ENCODE assay signal across 8 cellular contexts in genomic region chr19:54439174-54439851, GRCh38. TPM values are rescaled to one million over a fixed set of nuclear protein-coding genes. Genes with fewer than 3 reads are reported as not detected.
DNase-seq lines count a peak whose midpoint lies in the region; ATAC-seq, FAIRE-seq and TF ChIP-seq lines count a peak whose summit lies in the region.

No MANE protein-coding gene starts in this region.

- peak; percentile 35; the same call in 1 of the 2 replicates for TF ChIP-seq RAD21 in GM12878 (IDR thresholded peaks at IDR 0.05; ENCODE audit: insufficient read depth, low read depth, low read length)

- RAD21 ChIA-PET in GM12878 (lab: Charles Lee; ENCODE audit: unreplicated experiment) = no interaction called here

- H3K4me1 ChIP-seq in GM12878 (ENCODE audit: control insufficient read depth, insufficient read depth, low read length) = no peaks in the 10 kb centered on the region

- no peak overlapping the region for H3K4me2 ChIP-seq in GM12878 (ENCODE audit: control insufficient read depth, insufficient read depth)

- DNase-seq in NCI-H2171 treated with DMSO at 0.1 percent for 48 hours (lab: John Stamatoyannopoulos, UW) (peak; percentile 42), GM12878 (ENCODE audit: low read depth, low spot score) (no peak), left lobe of liver (ENCODE audit: low spot score) (no peak), HCEC 1CT (no peak)
- DNase-seq in stimulated activated naive CD4-positive, alpha-beta T cell treated with Interleukin-2 at 50 U/mL for 16 hours (lab: John Stamatoyannopoulos, UW) = no peak
- no peak for DNase-seq in central memory CD4-positive, alpha-beta T cell

- POLR2A ChIA-PET in GM12878 (lab: Charles Lee) = interaction anchor here (0.6 to 0.7 kb wide), 2 partner anchors 10 to 46 kb away, joined by 3 to 5 read pairs; partner anchors contain the start of gene LENG8

- no peak overlapping the region for H2AFZ ChIP-seq in GM12878 (ENCODE audit: control insufficient read depth, low read depth, low read length)

- BruUV-seq in GM12878 (replicated peaks; lab: Mats Ljungman, UMichigan) = no TSS peak

- no peak for TF ChIP-seq POLR2A in GM12878 (IDR thresholded peaks at IDR 0.05; ENCODE audit: low read depth, low read length)

- intact Hi-C loops in GM12878 (cut with micrococcal nuclease; ENCODE audit: unreplicated experiment) = no loop called here

- peak; percentile 31 to 37 (median 35); a peak in 4 of 6 replicates for TF ChIP-seq CTCF in GM12878 (IDR thresholded peaks at IDR 0.05 in 2 of 3, conservative IDR thresholded peaks at IDR 0.05 in 1 of 3; ENCODE audit: control insufficient read depth in 2 of 3, extremely low read depth in 1 of 3, insufficient read depth in 1 of 3, low read depth in 3 of 3, low read length in 3 of 3)

- H3K27me3 ChIP-seq in GM12878 (replicated peaks in 1 of 2; ENCODE audit: control insufficient read depth in 2 of 2, insufficient read depth in 2 of 2, low read length in 1 of 2) = no peaks in the 10 kb centered on the region

- peak; percentile 70 for FAIRE-seq in G401.6 (lab: Jason Lieb, UNC)
- FAIRE-seq in GM12878 (lab: Jason Lieb, UNC) = no peak

- TF ChIP-seq EP300 in GM12878 (IDR thresholded peaks at IDR 0.05; ENCODE audit: borderline replicate concordance in 1 of 2, control insufficient read depth in 1 of 2, low read depth in 2 of 2, low read length in 2 of 2) = no peak

- CTCF ChIA-PET in GM12878 (lab: Yijun Ruan, JAX) = interaction anchor here (0.6 to 1.6 kb wide), 3 partner anchors 9 to 74 kb away, joined by 3 to 9 read pairs (median 4); partner anchors contain the start of genes LAIR1 and LENG8

- in situ Hi-C loops in GM12878 (cut with MboI) = no loop called here

- no peaks in the 10 kb centered on the region for H3K9me3 ChIP-seq in GM12878 (replicated peaks; ENCODE audit: control insufficient read depth, insufficient read depth, low read length)

- H4K20me1 ChIP-seq in GM12878 (ENCODE audit: control insufficient read depth, insufficient read depth) = no peaks in the 10 kb centered on the region

- H3K9ac ChIP-seq in GM12878 (ENCODE audit: control insufficient read depth, insufficient read depth, low read length) = no peak overlapping the region

- H3K79me2 ChIP-seq in GM12878 (ENCODE audit: control insufficient read depth, insufficient read depth, low read length) = no peaks in the 10 kb centered on the region

- WGBS in GM12878 (ENCODE audit: insufficient coverage, insufficient replicate concordance, low lambda C conversion rate, missing lambda C conversion rate) = 84% methylated on average over 15 of the region's 15 CpGs

- ATAC-seq in GM12878 (peak; percentile 73), left lobe of liver (peak; percentile 54), HG03460 (IDR thresholded peaks at IDR 0.05; ENCODE audit: unreplicated experiment) (no peak)

- H3K27ac ChIP-seq in GM12878 (ENCODE audit: control insufficient read depth, insufficient read depth) = no peak overlapping the region

- H3K36me3 ChIP-seq in GM12878 (ENCODE audit: control insufficient read depth in 2 of 2, insufficient read depth in 2 of 2, low read length in 1 of 2) = no peaks in the 10 kb centered on the region; a peak in 2 of 4 replicates

- H3K4me3 ChIP-seq in GM12878 = no peak overlapping the region

- SMC1A ChIA-PET in GM12878 (lab: Charles Lee; ENCODE audit: uncharacterized antibody, unreplicated experiment) = interaction anchor here (1.0 to 1.4 kb wide), 2 partner anchors 174 to 191 kb away, joined by 3 to 4 read pairs; partner anchors contain the start of gene LILRB1

TF ChIP-seq in GM12878, 131 proteins besides CTCF, POLR2A, EP300 and RAD21 (continues in another document):
- TF ChIP-seq PKNOX1 (IDR thresholded peaks at IDR 0.05) = peak; percentile 64

RNA-seq across cellular contexts. Expression of gene LENG8, which starts 9.7 kb away (rescaled TPM):
- total RNA-seq in GM12878 (2013; cell fraction: nucleolus; rRNA removed) = 745 and 840 TPM in 2 replicates
- total RNA-seq in GM12878 (2014; rRNA removed) (21.7 and 26.3 TPM in 2 replicates), GM12878 (2014; rRNA removed; fragmentation: Illumina TruSeq; extraction: Trizol) (11.3 and 11.5 TPM in 2 replicates), GM12878 (2021) (119 and 145 TPM in 2 replicates), left lobe of liver (57.8 TPM)
- 107 TPM for polyA plus RNA-seq in GM12878 (2011; ENCODE audit: low read depth)
- polyA plus RNA-seq in GM12878 (2011; rRNA removed) (16.2 and 36.4 TPM in 2 replicates), GM12878 (2014; fragmentation: Illumina TruSeq; extraction: Trizol) (14.8 and 32.4 TPM in 2 replicates), GM12878 (2014; fragmentation: Nextera tagmentation; extraction: Ambion mirVana) (1 to 10 TPM; 2.3 to 2.5 TPM), GM12878 (2014; rRNA removed) (143 and 168 TPM in 2 replicates), GM12878 (2016; fragmentation: Nextera tagmentation; extraction: Ambion mirVana) (10 to 100 TPM; 46.0 to 51.4 TPM)
- polyA plus RNA-seq in GM12878 (2011; cell fraction: cytosol; rRNA removed) = 67.6 and 93.3 TPM in 2 replicates
- polyA plus RNA-seq in GM12878 (2011; cell fraction: nucleus; rRNA removed) = 848 and 1,111 TPM in 2 replicates
- 140 and 142 TPM in 2 replicates for polyA plus RNA-seq in GM12878 (2012)
- polyA minus RNA-seq in GM12878 (2011; rRNA and poly(A)+ RNA removed) = 30.6 and 63.8 TPM in 2 replicates
- polyA minus RNA-seq in GM12878 (2011; cell fraction: cytosol; rRNA and poly(A)+ RNA removed) = 25.0 and 27.4 TPM in 2 replicates
- 96.6 and 120 TPM in 2 replicates for polyA minus RNA-seq in GM12878 (2011; cell fraction: nucleus; rRNA and poly(A)+ RNA removed)

RNA-seq across cellular contexts. Expression of gene TTYH1, which starts 24.0 kb away (rescaled TPM):
- total RNA-seq in GM12878 (2013; cell fraction: nucleolus; rRNA removed) = 0.31 and 0.81 TPM in 2 replicates
- total RNA-seq in GM12878 (2014; rRNA removed) (0.27 TPM in 1 of 2 replicates, not detected in the other), GM12878 (2014; rRNA removed; fragmentation: Illumina TruSeq; extraction: Trizol) (0.09 TPM in 1 of 2 replicates, not detected in the other), GM12878 (2021) (0.32 and 0.36 TPM in 2 replicates), left lobe of liver (0.33 TPM)
- 0.16 TPM for polyA plus RNA-seq in GM12878 (2011; ENCODE audit: low read depth)
- polyA plus RNA-seq in GM12878 (2011; rRNA removed) (not detected in 2 replicates), GM12878 (2014; fragmentation: Illumina TruSeq; extraction: Trizol) (0.01 TPM in 1 of 2 replicates, not detected in the other), GM12878 (2014; fragmentation: Nextera tagmentation; extraction: Ambion mirVana) (under 1 TPM in 1 of 2 experiments, not detected in 1; 0.05 TPM), GM12878 (2014; rRNA removed) (0.08 TPM in 1 of 2 replicates, not detected in the other), GM12878 (2016; fragmentation: Nextera tagmentation; extraction: Ambion mirVana) (under 1 TPM; 0.16 to 0.26 TPM)
- 0.08 TPM in 1 of 2 replicates, not detected in the other for polyA plus RNA-seq in GM12878 (2011; cell fraction: cytosol; rRNA removed)
- 0.23 and 0.31 TPM in 2 replicates for polyA plus RNA-seq in GM12878 (2011; cell fraction: nucleus; rRNA removed)
- polyA plus RNA-seq in GM12878 (2012) = 0.36 and 0.76 TPM in 2 replicates
- polyA minus RNA-seq in GM12878 (2011; rRNA and poly(A)+ RNA removed) = not detected in 2 replicates
- polyA minus RNA-seq in GM12878 (2011; cell fraction: cytosol; rRNA and poly(A)+ RNA removed) = not detected in 2 replicates
- polyA minus RNA-seq in GM12878 (2011; cell fraction: nucleus; rRNA and poly(A)+ RNA removed) = not detected in 2 replicates

RNA-seq across cellular contexts. Expression of gene LENG9, which starts 24.3 kb away (rescaled TPM):
- total RNA-seq in GM12878 (2013; cell fraction: nucleolus; rRNA removed) = 3.4 and 4.5 TPM in 2 replicates
- total RNA-seq in GM12878 (2014; rRNA removed) (2.9 and 4.0 TPM in 2 replicates), GM12878 (2014; rRNA removed; fragmentation: Illumina TruSeq; extraction: Trizol) (0.76 and 0.78 TPM in 2 replicates), GM12878 (2021) (2.5 and 3.5 TPM in 2 replicates), left lobe of liver (2.2 TPM)
- 0.26 TPM for polyA plus RNA-seq in GM12878 (2011; ENCODE audit: low read depth)
- polyA plus RNA-seq in GM12878 (2011; rRNA removed) (0.09 and 0.20 TPM in 2 replicates), GM12878 (2014; fragmentation: Illumina TruSeq; extraction: Trizol) (0.11 and 0.46 TPM in 2 replicates), GM12878 (2014; fragmentation: Nextera tagmentation; extraction: Ambion mirVana) (1 to 10 TPM in 1 of 2 experiments, under 1 TPM in 1; 0.18 to 1.7 TPM), GM12878 (2014; rRNA removed) (2.1 and 2.7 TPM in 2 replicates), GM12878 (2016; fragmentation: Nextera tagmentation; extraction: Ambion mirVana) (under 1 TPM in 1 of 2 experiments, not detected in 1; 0.09 TPM)
- 0.27 and 0.55 TPM in 2 replicates for polyA plus RNA-seq in GM12878 (2011; cell fraction: cytosol; rRNA removed)
- polyA plus RNA-seq in GM12878 (2011; cell fraction: nucleus; rRNA removed) = 0.67 and 0.78 TPM in 2 replicates
- polyA plus RNA-seq in GM12878 (2012) = 1.1 and 1.8 TPM in 2 replicates
- polyA minus RNA-seq in GM12878 (2011; rRNA and poly(A)+ RNA removed) = 0.22 and 1.8 TPM in 2 replicates
- polyA minus RNA-seq in GM12878 (2011; cell fraction: cytosol; rRNA and poly(A)+ RNA removed) = 1.2 and 1.7 TPM in 2 replicates
- 2.8 and 3.3 TPM in 2 replicates for polyA minus RNA-seq in GM12878 (2011; cell fraction: nucleus; rRNA and poly(A)+ RNA removed)

RNA-seq across cellular contexts. Expression of gene CDC42EP5, which starts 33.8 kb away (rescaled TPM):
- 3.9 and 7.3 TPM in 2 replicates for total RNA-seq in GM12878 (2013; cell fraction: nucleolus; rRNA removed)
- 1.3 and 1.8 TPM in 2 replicates for total RNA-seq in GM12878 (2014; rRNA removed)
- total RNA-seq in GM12878 (2014; rRNA removed; fragmentation: Illumina TruSeq; extraction: Trizol) = 1.2 TPM in 1 of 2 replicates, not detected in the other
- 1.4 and 1.5 TPM in 2 replicates for total RNA-seq in GM12878 (2021)
- polyA plus RNA-seq in GM12878 (2011; ENCODE audit: low read depth) = not detected
- 0.40 and 0.42 TPM in 2 replicates for polyA plus RNA-seq in GM12878 (2011; rRNA removed)
- polyA plus RNA-seq in GM12878 (2011; cell fraction: cytosol; rRNA removed) = 0.81 and 1.2 TPM in 2 replicates
- 0.23 and 0.99 TPM in 2 replicates for polyA plus RNA-seq in GM12878 (2011; cell fraction: nucleus; rRNA removed)
- 0.49 and 0.79 TPM in 2 replicates for polyA plus RNA-seq in GM12878 (2012)
- polyA plus RNA-seq in GM12878 (2014; fragmentation: Illumina TruSeq; extraction: Trizol) = not detected in 2 replicates
- not detected for polyA plus RNA-seq in GM12878 (2014; fragmentation: Nextera tagmentation; extraction: Ambion mirVana)
- 1.1 and 1.4 TPM in 2 replicates for polyA plus RNA-seq in GM12878 (2014; rRNA removed)
- not detected for polyA plus RNA-seq in GM12878 (2016; fragmentation: Nextera tagmentation; extraction: Ambion mirVana)
- polyA minus RNA-seq in GM12878 (2011; rRNA and poly(A)+ RNA removed) = not detected in 2 replicates
- not detected in 2 replicates for polyA minus RNA-seq in GM12878 (2011; cell fraction: cytosol; rRNA and poly(A)+ RNA removed)
- not detected in 2 replicates for polyA minus RNA-seq in GM12878 (2011; cell fraction: nucleus; rRNA and poly(A)+ RNA removed)
- 2.4 TPM for total RNA-seq in left lobe of liver
